Comparison of ENCODE assay signal across 3 cellular contexts in the genomic region with DNA sequence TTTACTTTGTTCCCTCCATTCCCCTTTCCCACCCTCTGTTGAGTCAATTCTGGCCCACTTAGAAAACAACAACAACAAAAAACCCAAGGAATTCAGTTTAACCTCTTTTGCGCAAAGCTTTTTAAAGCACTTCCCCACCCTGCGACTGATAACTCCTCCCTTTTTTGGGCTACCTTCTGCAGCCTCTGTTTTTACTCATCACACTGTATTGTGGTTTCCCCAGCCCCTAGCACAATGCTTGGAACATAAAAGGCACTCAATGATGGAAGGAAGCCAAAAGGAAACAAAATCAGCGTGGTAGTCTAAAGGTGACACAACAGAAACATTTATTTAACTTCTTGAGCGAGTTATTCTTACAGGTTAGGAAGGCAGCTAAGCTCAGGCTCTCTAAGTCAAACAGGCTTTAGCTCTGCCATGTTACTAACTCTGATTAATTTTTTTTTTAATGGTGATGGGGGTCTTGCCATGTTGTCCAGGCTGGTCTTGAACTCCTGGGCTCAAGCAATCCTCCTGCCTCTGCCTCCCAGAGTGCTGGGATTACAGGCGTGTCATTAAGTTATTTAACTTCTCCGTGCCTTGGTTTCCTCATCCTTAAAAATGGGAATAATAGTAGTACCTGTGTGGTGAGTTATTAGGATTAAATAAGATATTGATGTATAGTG.
TF ChIP-seq lines count a peak whose summit lies in the region.

No MANE protein-coding gene starts in this region.

TF ChIP-seq in SK-N-SH, 30 proteins besides CTCF, POLR2A, EP300 and RAD21:
- no peak for TF ChIP-seq ZBTB33 (IDR thresholded peaks at IDR 0.05; ENCODE audit: borderline replicate concordance, low read depth)
- TF ChIP-seq FOSL2 (IDR thresholded peaks at IDR 0.05; ENCODE audit: borderline replicate concordance, low read depth): no peak
- TF ChIP-seq GABPA (IDR thresholded peaks at IDR 0.05; ENCODE audit: low read depth): no peak
- TF ChIP-seq NFIC (IDR thresholded peaks at IDR 0.05; ENCODE audit: borderline replicate concordance): peak; percentile 9; the same call in 1 of the 2 replicates

TF ChIP-seq in SK-N-SH treated with all-trans-retinoic acid at 6 μM for 48 hours, 23 proteins besides CTCF, POLR2A, EP300 and RAD21:
- no peak for TF ChIP-seq PPARA (CRISPR knock-in tag; IDR thresholded peaks at IDR 0.05; ENCODE audit: borderline replicate concordance)
- no peak for TF ChIP-seq GLIS3 (CRISPR knock-in tag; IDR thresholded peaks at IDR 0.05)
- TF ChIP-seq BACH2 (CRISPR knock-in tag; IDR thresholded peaks at IDR 0.05; ENCODE audit: borderline replicate concordance): no peak
- TF ChIP-seq SNAI2 (CRISPR knock-in tag; IDR thresholded peaks at IDR 0.05): no peak
- no peak for TF ChIP-seq RARB (CRISPR knock-in tag; IDR thresholded peaks at IDR 0.05)
- TF ChIP-seq CSDC2 (CRISPR knock-in tag; IDR thresholded peaks at IDR 0.05): no peak
- TF ChIP-seq, protein P1, sequence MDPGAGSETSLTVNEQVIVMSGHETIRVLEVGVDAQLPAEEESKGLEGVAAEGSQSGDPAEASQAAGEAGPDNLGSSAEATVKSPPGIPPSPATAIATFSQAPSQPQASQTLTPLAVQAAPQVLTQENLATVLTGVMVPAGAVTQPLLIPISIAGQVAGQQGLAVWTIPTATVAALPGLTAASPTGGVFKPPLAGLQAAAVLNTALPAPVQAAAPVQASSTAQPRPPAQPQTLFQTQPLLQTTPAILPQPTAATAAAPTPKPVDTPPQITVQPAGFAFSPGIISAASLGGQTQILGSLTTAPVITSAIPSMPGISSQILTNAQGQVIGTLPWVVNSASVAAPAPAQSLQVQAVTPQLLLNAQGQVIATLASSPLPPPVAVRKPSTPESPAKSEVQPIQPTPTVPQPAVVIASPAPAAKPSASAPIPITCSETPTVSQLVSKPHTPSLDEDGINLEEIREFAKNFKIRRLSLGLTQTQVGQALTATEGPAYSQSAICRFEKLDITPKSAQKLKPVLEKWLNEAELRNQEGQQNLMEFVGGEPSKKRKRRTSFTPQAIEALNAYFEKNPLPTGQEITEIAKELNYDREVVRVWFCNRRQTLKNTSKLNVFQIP (CRISPR knock-in tag; IDR thresholded peaks at IDR 0.05; ENCODE audit: borderline replicate concordance, low read depth): no peak
- TF ChIP-seq, protein P2, sequence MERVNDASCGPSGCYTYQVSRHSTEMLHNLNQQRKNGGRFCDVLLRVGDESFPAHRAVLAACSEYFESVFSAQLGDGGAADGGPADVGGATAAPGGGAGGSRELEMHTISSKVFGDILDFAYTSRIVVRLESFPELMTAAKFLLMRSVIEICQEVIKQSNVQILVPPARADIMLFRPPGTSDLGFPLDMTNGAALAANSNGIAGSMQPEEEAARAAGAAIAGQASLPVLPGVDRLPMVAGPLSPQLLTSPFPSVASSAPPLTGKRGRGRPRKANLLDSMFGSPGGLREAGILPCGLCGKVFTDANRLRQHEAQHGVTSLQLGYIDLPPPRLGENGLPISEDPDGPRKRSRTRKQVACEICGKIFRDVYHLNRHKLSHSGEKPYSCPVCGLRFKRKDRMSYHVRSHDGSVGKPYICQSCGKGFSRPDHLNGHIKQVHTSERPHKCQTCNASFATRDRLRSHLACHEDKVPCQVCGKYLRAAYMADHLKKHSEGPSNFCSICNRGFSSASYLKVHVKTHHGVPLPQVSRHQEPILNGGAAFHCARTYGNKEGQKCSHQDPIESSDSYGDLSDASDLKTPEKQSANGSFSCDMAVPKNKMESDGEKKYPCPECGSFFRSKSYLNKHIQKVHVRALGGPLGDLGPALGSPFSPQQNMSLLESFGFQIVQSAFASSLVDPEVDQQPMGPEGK (CRISPR knock-in tag; IDR thresholded peaks at IDR 0.05; ENCODE audit: borderline replicate concordance): no peak
- no peak for TF ChIP-seq TOX (CRISPR knock-in tag; IDR thresholded peaks at IDR 0.05; ENCODE audit: borderline replicate concordance)
- TF ChIP-seq, protein P3, sequence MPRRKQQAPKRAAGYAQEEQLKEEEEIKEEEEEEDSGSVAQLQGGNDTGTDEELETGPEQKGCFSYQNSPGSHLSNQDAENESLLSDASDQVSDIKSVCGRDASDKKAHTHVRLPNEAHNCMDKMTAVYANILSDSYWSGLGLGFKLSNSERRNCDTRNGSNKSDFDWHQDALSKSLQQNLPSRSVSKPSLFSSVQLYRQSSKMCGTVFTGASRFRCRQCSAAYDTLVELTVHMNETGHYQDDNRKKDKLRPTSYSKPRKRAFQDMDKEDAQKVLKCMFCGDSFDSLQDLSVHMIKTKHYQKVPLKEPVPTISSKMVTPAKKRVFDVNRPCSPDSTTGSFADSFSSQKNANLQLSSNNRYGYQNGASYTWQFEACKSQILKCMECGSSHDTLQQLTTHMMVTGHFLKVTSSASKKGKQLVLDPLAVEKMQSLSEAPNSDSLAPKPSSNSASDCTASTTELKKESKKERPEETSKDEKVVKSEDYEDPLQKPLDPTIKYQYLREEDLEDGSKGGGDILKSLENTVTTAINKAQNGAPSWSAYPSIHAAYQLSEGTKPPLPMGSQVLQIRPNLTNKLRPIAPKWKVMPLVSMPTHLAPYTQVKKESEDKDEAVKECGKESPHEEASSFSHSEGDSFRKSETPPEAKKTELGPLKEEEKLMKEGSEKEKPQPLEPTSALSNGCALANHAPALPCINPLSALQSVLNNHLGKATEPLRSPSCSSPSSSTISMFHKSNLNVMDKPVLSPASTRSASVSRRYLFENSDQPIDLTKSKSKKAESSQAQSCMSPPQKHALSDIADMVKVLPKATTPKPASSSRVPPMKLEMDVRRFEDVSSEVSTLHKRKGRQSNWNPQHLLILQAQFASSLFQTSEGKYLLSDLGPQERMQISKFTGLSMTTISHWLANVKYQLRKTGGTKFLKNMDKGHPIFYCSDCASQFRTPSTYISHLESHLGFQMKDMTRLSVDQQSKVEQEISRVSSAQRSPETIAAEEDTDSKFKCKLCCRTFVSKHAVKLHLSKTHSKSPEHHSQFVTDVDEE (CRISPR knock-in tag; IDR thresholded peaks at IDR 0.05): no peak
- TF ChIP-seq TCF4 (CRISPR knock-in tag; IDR thresholded peaks at IDR 0.05; ENCODE audit: borderline replicate concordance): no peak
- TF ChIP-seq ISL1 (CRISPR knock-in tag; IDR thresholded peaks at IDR 0.05): no peak
- no peak for TF ChIP-seq ZNF565 (CRISPR knock-in tag; conservative IDR thresholded peaks at IDR 0.05; ENCODE audit: low read depth)
- TF ChIP-seq OSR1 (CRISPR knock-in tag; IDR thresholded peaks at IDR 0.05): no peak
- no peak for TF ChIP-seq ZC3H10 (CRISPR knock-in tag; IDR thresholded peaks at IDR 0.05)
- TF ChIP-seq, protein P4, sequence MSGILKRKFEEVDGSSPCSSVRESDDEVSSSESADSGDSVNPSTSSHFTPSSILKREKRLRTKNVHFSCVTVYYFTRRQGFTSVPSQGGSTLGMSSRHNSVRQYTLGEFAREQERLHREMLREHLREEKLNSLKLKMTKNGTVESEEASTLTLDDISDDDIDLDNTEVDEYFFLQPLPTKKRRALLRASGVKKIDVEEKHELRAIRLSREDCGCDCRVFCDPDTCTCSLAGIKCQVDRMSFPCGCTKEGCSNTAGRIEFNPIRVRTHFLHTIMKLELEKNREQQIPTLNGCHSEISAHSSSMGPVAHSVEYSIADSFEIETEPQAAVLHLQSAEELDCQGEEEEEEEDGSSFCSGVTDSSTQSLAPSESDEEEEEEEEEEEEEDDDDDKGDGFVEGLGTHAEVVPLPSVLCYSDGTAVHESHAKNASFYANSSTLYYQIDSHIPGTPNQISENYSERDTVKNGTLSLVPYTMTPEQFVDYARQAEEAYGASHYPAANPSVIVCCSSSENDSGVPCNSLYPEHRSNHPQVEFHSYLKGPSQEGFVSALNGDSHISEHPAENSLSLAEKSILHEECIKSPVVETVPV (CRISPR knock-in tag; IDR thresholded peaks at IDR 0.05): no peak
- no peak for TF ChIP-seq ZFP3 (CRISPR knock-in tag; IDR thresholded peaks at IDR 0.05)
TF ChIP-seq in SK-N-SH treated with all-trans-retinoic acid at 6 μM for 48 hours: peak in this region for 0.

TF ChIP-seq in IMR-90, 13 proteins besides CTCF, POLR2A, EP300 and RAD21:
- TF ChIP-seq MXI1 (IDR thresholded peaks at IDR 0.05; ENCODE audit: borderline replicate concordance, low read depth, low read length) (no peak), BHLHE40 (IDR thresholded peaks at IDR 0.05; ENCODE audit: low read depth, low read length) (no peak), MAZ (IDR thresholded peaks at IDR 0.05; ENCODE audit: borderline replicate concordance, low read depth, low read length) (no peak), RFX5 (IDR thresholded peaks at IDR 0.05; ENCODE audit: low read depth, low read length) (no peak), RCOR1 (IDR thresholded peaks at IDR 0.05; ENCODE audit: insufficient replicate concordance, low read length) (no peak), FOS (IDR thresholded peaks at IDR 0.05; ENCODE audit: low read depth, low read length) (no peak), CEBPB (IDR thresholded peaks at IDR 0.05; ENCODE audit: low read depth, low read length) (no peak), SMC3 (IDR thresholded peaks at IDR 0.05; ENCODE audit: low read depth, low read length) (no peak), MAFK (IDR thresholded peaks at IDR 0.05; ENCODE audit: low read depth, low read length) (no peak), NFE2L2 (IDR thresholded peaks at IDR 0.05; ENCODE audit: low read depth, low read length) (no peak), CHD1 (IDR thresholded peaks at IDR 0.05; ENCODE audit: low read depth, low read length) (no peak)
- TF ChIP-seq, protein P5, sequence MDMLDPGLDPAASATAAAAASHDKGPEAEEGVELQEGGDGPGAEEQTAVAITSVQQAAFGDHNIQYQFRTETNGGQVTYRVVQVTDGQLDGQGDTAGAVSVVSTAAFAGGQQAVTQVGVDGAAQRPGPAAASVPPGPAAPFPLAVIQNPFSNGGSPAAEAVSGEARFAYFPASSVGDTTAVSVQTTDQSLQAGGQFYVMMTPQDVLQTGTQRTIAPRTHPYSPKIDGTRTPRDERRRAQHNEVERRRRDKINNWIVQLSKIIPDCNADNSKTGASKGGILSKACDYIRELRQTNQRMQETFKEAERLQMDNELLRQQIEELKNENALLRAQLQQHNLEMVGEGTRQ (IDR thresholded peaks at IDR 0.05; ENCODE audit: low read depth, low read length): no peak
- TF ChIP-seq, protein P6, sequence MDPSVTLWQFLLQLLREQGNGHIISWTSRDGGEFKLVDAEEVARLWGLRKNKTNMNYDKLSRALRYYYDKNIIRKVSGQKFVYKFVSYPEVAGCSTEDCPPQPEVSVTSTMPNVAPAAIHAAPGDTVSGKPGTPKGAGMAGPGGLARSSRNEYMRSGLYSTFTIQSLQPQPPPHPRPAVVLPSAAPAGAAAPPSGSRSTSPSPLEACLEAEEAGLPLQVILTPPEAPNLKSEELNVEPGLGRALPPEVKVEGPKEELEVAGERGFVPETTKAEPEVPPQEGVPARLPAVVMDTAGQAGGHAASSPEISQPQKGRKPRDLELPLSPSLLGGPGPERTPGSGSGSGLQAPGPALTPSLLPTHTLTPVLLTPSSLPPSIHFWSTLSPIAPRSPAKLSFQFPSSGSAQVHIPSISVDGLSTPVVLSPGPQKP (IDR thresholded peaks at IDR 0.05; ENCODE audit: borderline replicate concordance, low read depth, low read length): no peak
